8 cellular contexts compared by ENCODE assay signal in genomic region chr3:13494463-13495350, GRCh38. TPM values are rescaled to one million over a fixed set of nuclear protein-coding genes. Genes with fewer than 3 reads are reported as not detected.
A peak's percentile ranks its signal among the peaks of the same experiment; 100 is the strongest.
DNase-seq lines count a peak whose midpoint lies in the region; ATAC-seq and TF ChIP-seq lines count a peak whose summit lies in the region.

No MANE protein-coding gene starts in this region.

- H3K27me3 Mint-ChIP-seq in central memory CD8-positive, alpha-beta T cell, result no peaks in the 10 kb centered on the region
- H3K27me3 Mint-ChIP-seq in mesothelial cell of epicardium (ENCODE audit: low read depth), result no peaks in the 10 kb centered on the region

- no peaks in the 10 kb centered on the region for H3K36me3 ChIP-seq in Loucy (ENCODE audit: insufficient read depth, low read length)

- no peaks in the 10 kb centered on the region for H3K9me3 Mint-ChIP-seq in central memory CD8-positive, alpha-beta T cell
- no peaks in the 10 kb centered on the region for H3K9me3 Mint-ChIP-seq in mesothelial cell of epicardium

- DNase-seq in DMS114 treated with DMSO at 0.1 percent for 48 hours (lab: John Stamatoyannopoulos, UW; ENCODE audit: unreplicated experiment) (peak; percentile 11), mesothelial cell of epicardium (ENCODE audit: low spot score in 2 of 2, unreplicated experiment in 2 of 2) (no peak), cerebellar nuclear complex (lab: John Stamatoyannopoulos, UW) (no peak)
- no peak for DNase-seq in central memory CD8-positive, alpha-beta T cell (ENCODE audit: low spot score in 2 of 2)
- DNase-seq in stimulated activated CD4-positive, alpha-beta T cell treated with anti-CD3 and anti-CD28 coated beads, Interleukin-2, amount 100 ng/mL, for 48 hours, result no peak

- peaks cover 22% of the 10 kb centered on the region for H3K4me1 Mint-ChIP-seq in central memory CD8-positive, alpha-beta T cell
- peaks cover 2% of the 10 kb centered on the region for H3K4me1 Mint-ChIP-seq in mesothelial cell of epicardium

- no peak overlapping the region for H3K4me3 Mint-ChIP-seq in central memory CD8-positive, alpha-beta T cell
- H3K4me3 Mint-ChIP-seq in mesothelial cell of epicardium, result no peak overlapping the region

- H3F3A ChIP-seq in Loucy (ENCODE audit: low read depth), result no peaks in the 10 kb centered on the region

- H4K20me1 ChIP-seq in Loucy (ENCODE audit: insufficient read depth, low read length, poor library complexity, severe bottlenecking), result no peaks in the 10 kb centered on the region

- peaks cover 4% of the 10 kb centered on the region for H3K4me1 ChIP-seq in Loucy (ENCODE audit: insufficient read depth, low read length, poor library complexity, severe bottlenecking)

- H3K27me3 ChIP-seq in Loucy (ENCODE audit: insufficient read depth, low read length, poor library complexity, severe bottlenecking), result no peaks in the 10 kb centered on the region

- H2AFZ ChIP-seq in Loucy (ENCODE audit: low read length), result no peak overlapping the region

- no peak overlapping the region for H3K4me3 ChIP-seq in Loucy (ENCODE audit: low read length, poor library complexity, severe bottlenecking)

- no peaks in the 10 kb centered on the region for H3K79me2 ChIP-seq in Loucy (ENCODE audit: insufficient read depth, low read length)

- H3K27ac Mint-ChIP-seq in central memory CD8-positive, alpha-beta T cell (ENCODE audit: low read depth), result peak overlapping the region; percentile 66
- no peak overlapping the region for H3K27ac Mint-ChIP-seq in mesothelial cell of epicardium

- H3K36me3 Mint-ChIP-seq in central memory CD8-positive, alpha-beta T cell (ENCODE audit: insufficient read depth), result peaks cover 2% of the 10 kb centered on the region
- peaks cover 11% of the 10 kb centered on the region for H3K36me3 Mint-ChIP-seq in mesothelial cell of epicardium

- H3K9ac ChIP-seq in Loucy (ENCODE audit: low read depth, low read length, poor library complexity, severe bottlenecking), result no peak overlapping the region

- H3K9me3 ChIP-seq in Loucy (ENCODE audit: insufficient read depth, low read depth, low read length), result no peaks in the 10 kb centered on the region

- no peak for ATAC-seq in central memory CD8-positive, alpha-beta T cell (replicated peaks; ENCODE audit: extremely low read depth, poor library complexity, severe bottlenecking)
- no peak for ATAC-seq in HG03196 (IDR thresholded peaks at IDR 0.05; ENCODE audit: unreplicated experiment)
- no peak for ATAC-seq in HG03442 (IDR thresholded peaks at IDR 0.05; ENCODE audit: unreplicated experiment)

- H3K4me2 ChIP-seq in Loucy (ENCODE audit: low read depth, low read length, poor library complexity, severe bottlenecking), result no peak overlapping the region

- H3K9me2 ChIP-seq in Loucy (replicated peaks; ENCODE audit: low read depth, low read length), result no peaks in the 10 kb centered on the region

- TF ChIP-seq CTCF in Loucy (conservative IDR thresholded peaks at IDR 0.05; ENCODE audit: low read length), result peak; percentile 57
- TF ChIP-seq CTCF in mesothelial cell of epicardium (IDR thresholded peaks at IDR 0.05; ENCODE audit: unreplicated experiment), result peak; percentile 54

RNA-seq across cellular contexts. Expression of gene HDAC11, which starts 14.6 kb away (rescaled TPM):
- total RNA-seq in mesothelial cell of epicardium, result 15.4 to 19.1 TPM (median 16.4 TPM) in 3 replicates

RNA-seq across cellular contexts. Expression of gene FBLN2, which starts 54.2 kb away (rescaled TPM):
- total RNA-seq in mesothelial cell of epicardium, result 63.3 to 68.6 TPM (median 67.5 TPM) in 3 replicates
